ENCODE assay signal across 19 cellular contexts in genomic region chr6:111238464-111239119, GRCh38.
DNase-seq lines count a peak whose midpoint lies in the region; ATAC-seq and TF ChIP-seq lines count a peak whose summit lies in the region.
"Had no signal": no experiment of that assay in that cellular context is flagged by ENCODE, and none has a peak within 500 bp of the region (broad histone marks: within the 10 kb centered on the region; RNA-seq: fewer than 3 reads in every experiment).

No MANE protein-coding gene starts in this region.

- DNase-seq in HFFc6: peak; percentile 70
- DNase-seq in RKO (ENCODE audit: low spot score): peak; percentile 77
- no peak for DNase-seq in epithelial cell of prostate (ENCODE audit: low read depth, low spot score)
- no peak for DNase-seq in psoas muscle
- DNase-seq in T-helper 9 cell: no peak
- no peak for DNase-seq in DMS 273 treated with DMSO at 0.1 percent for 48 hours (lab: John Stamatoyannopoulos, UW)
- DNase-seq: activated B cell treated with CpG ODN at 0.5 μM for 24 hours; activated CD8-positive, alpha-beta memory T cell treated with anti-CD3 and anti-CD28 coated beads, Interleukin-2, amount 50 U/mL, for 4 hours; activated naive CD4-positive, alpha-beta T cell treated with Interleukin-2 at 50 U/mL for 16 hours; endodermal cell; GF-D8; hippocampal formation; NCI-H2227 treated with DMSO at 0.1 percent for 48 hours; transverse colon had no signal

- H3K27ac ChIP-seq in epithelial cell of prostate (peak overlapping the region; percentile 67), psoas muscle (no peak overlapping the region)
- H3K27ac ChIP-seq: C4-2B, cardiac muscle cell, transverse colon had no signal

- H3K9me3 Mint-ChIP-seq in HFFc6: no peaks in the 10 kb centered on the region
- H3K9me3 Mint-ChIP-seq in stimulated activated memory B cell treated with anti-CD40 and anti-IgM and Interleukin-4, amounts not matched to agents 10 μg/mL and 1 μg/mL and 100 μg/mL, for 72 hours: no peaks in the 10 kb centered on the region
- H3K9me3 Mint-ChIP-seq: activated B cell treated with CpG ODN at 0.5 μM for 24 hours; natural killer cell treated with Interleukin-12 subunit alpha and Interleukin-12 subunit beta and Interleukin-15 and Interleukin-18, amount 100 ng/mL, for 72 hours had no signal

- no peaks in the 10 kb centered on the region for H3K27me3 ChIP-seq in psoas muscle (ENCODE audit: insufficient read depth in 3 of 3, low read length in 2 of 3)
- H3K27me3 ChIP-seq: cardiac muscle cell, transverse colon had no signal

- intact Hi-C loops in psoas muscle (cut with DNase I): no loop called here

- H3K9me3 ChIP-seq in psoas muscle: no peaks in the 10 kb centered on the region
- H3K9me3 ChIP-seq: transverse colon had no signal

- H3K4me1 ChIP-seq in psoas muscle: no peaks in the 10 kb centered on the region
- H3K4me1 ChIP-seq: transverse colon had no signal

- H3K4me3 ChIP-seq in psoas muscle: no peak overlapping the region
- H3K4me3 ChIP-seq: cardiac muscle cell, transverse colon had no signal

- H3K36me3 ChIP-seq in psoas muscle (ENCODE audit: insufficient read depth in 1 of 2, low read depth in 1 of 2): no peaks in the 10 kb centered on the region
- H3K36me3 ChIP-seq: cardiac muscle cell, transverse colon had no signal

- peak overlapping the region; percentile 95 for H3K27ac Mint-ChIP-seq in HFFc6
- no peak overlapping the region for H3K27ac Mint-ChIP-seq in stimulated activated memory B cell treated with anti-CD40 and anti-IgM and Interleukin-4, amounts not matched to agents 10 μg/mL and 1 μg/mL and 100 μg/mL, for 72 hours
- H3K27ac Mint-ChIP-seq: activated B cell treated with CpG ODN at 0.5 μM for 24 hours; endodermal cell; natural killer cell treated with Interleukin-12 subunit alpha and Interleukin-12 subunit beta and Interleukin-15 and Interleukin-18, amount 100 ng/mL, for 72 hours had no signal

- H3K4me1 Mint-ChIP-seq in HFFc6 (ENCODE audit: low read depth): peaks cover 60% of the 10 kb centered on the region
- peaks cover 6% of the 10 kb centered on the region for H3K4me1 Mint-ChIP-seq in stimulated activated memory B cell treated with anti-CD40 and anti-IgM and Interleukin-4, amounts not matched to agents 10 μg/mL and 1 μg/mL and 100 μg/mL, for 72 hours

- H3K27me3 Mint-ChIP-seq in HFFc6 (ENCODE audit: insufficient read depth): no peaks in the 10 kb centered on the region; the same call in 1 of the 2 replicates
- H3K27me3 Mint-ChIP-seq in stimulated activated memory B cell treated with anti-CD40 and anti-IgM and Interleukin-4, amounts not matched to agents 10 μg/mL and 1 μg/mL and 100 μg/mL, for 72 hours: peaks cover 15% of the 10 kb centered on the region

- peak overlapping the region; percentile 70 for H3K4me3 Mint-ChIP-seq in HFFc6
- no peak overlapping the region for H3K4me3 Mint-ChIP-seq in stimulated activated memory B cell treated with anti-CD40 and anti-IgM and Interleukin-4, amounts not matched to agents 10 μg/mL and 1 μg/mL and 100 μg/mL, for 72 hours
- H3K4me3 Mint-ChIP-seq: activated B cell treated with CpG ODN at 0.5 μM for 24 hours; endodermal cell; natural killer cell treated with Interleukin-12 subunit alpha and Interleukin-12 subunit beta and Interleukin-15 and Interleukin-18, amount 100 ng/mL, for 72 hours had no signal

- peak; percentile 50 to 80 (median 64) for ATAC-seq in psoas muscle
- ATAC-seq in stimulated activated memory B cell treated with anti-CD40 and anti-IgM and Interleukin-4, amounts not matched to agents 10 μg/mL and 1 μg/mL and 100 μg/mL, for 72 hours: no peak
- no peak for ATAC-seq in GM18868 (IDR thresholded peaks at IDR 0.05; ENCODE audit: unreplicated experiment)
- ATAC-seq: natural killer cell treated with Interleukin-12 subunit alpha and Interleukin-12 subunit beta and Interleukin-15 and Interleukin-18, amount 100 ng/mL, for 72 hours had no signal

- no peaks in the 10 kb centered on the region for H3K36me3 Mint-ChIP-seq in HFFc6 (ENCODE audit: low read depth)
- no peaks in the 10 kb centered on the region for H3K36me3 Mint-ChIP-seq in stimulated activated memory B cell treated with anti-CD40 and anti-IgM and Interleukin-4, amounts not matched to agents 10 μg/mL and 1 μg/mL and 100 μg/mL, for 72 hours
- H3K36me3 Mint-ChIP-seq: natural killer cell treated with Interleukin-12 subunit alpha and Interleukin-12 subunit beta and Interleukin-15 and Interleukin-18, amount 100 ng/mL, for 72 hours had no signal

- 67 to 78% (median 77%) methylated on average over 4 of the region's 4 CpGs for WGBS in psoas muscle, 3 donors

- TF ChIP-seq CTCF in HFFc6 (IDR thresholded peaks at IDR 0.05) (no peak), psoas muscle (IDR thresholded peaks at IDR 0.05) (no peak)

Comparison
In these comparisons a context has a peak if more than half of its experiments do, and no peak if none do; other contexts are left out.
1. DNase-seq: peak in HFFc6 (single experiment) and RKO (single experiment); none in epithelial cell of prostate (single experiment), psoas muscle (0 of 2), T-helper 9 cell (single experiment) and DMS 273 treated with DMSO at 0.1 percent for 48 hours (single experiment).
2. ATAC-seq: peak in psoas muscle (4 of 4); none in stimulated activated memory B cell treated with anti-CD40 and anti-IgM and Interleukin-4, amounts not matched to agents 10 μg/mL and 1 μg/mL and 100 μg/mL, for 72 hours (single experiment) and GM18868 (single experiment).